Comparison of ENCODE assay signal across 8 cellular contexts in genomic region chr15:99408236-99409096, GRCh38.
DNase-seq lines count a peak whose midpoint lies in the region; FAIRE-seq and TF ChIP-seq lines count a peak whose summit lies in the region.

No MANE protein-coding gene starts in this region.

- DNase-seq in A673 (ENCODE audit: low spot score): peak; percentile 89
- peak; percentile 12 for DNase-seq in NCI-H1105 (lab: John Stamatoyannopoulos, UW)
- DNase-seq in esophagus muscularis mucosa (ENCODE audit: extremely low spot score): peak; percentile 89
- DNase-seq in osteoblast (ENCODE audit: insufficient read length, low spot score, missing footprints): peak; percentile 93
- no peak for DNase-seq in midbrain (lab: John Stamatoyannopoulos, UW)
- DNase-seq in NCI-H2081 treated with DMSO at 0.1 percent for 48 hours (lab: John Stamatoyannopoulos, UW): no peak
- DNase-seq in NCI-H748 treated with DMSO at 0.1 percent for 48 hours (lab: John Stamatoyannopoulos, UW): no peak
- no peak for DNase-seq in small intestine

- H3K4me2 ChIP-seq in osteoblast (ENCODE audit: insufficient read depth, low read length): peak overlapping the region; percentile 77

- H4K20me1 ChIP-seq in osteoblast (ENCODE audit: insufficient read depth, low read length): peaks cover 3% of the 10 kb centered on the region

- H3K4me3 ChIP-seq in A673 (ENCODE audit: low read depth, low read length, poor library complexity, severe bottlenecking): no peak overlapping the region
- H3K4me3 ChIP-seq in esophagus muscularis mucosa: no peak overlapping the region
- peak overlapping the region; percentile 41 for H3K4me3 ChIP-seq in osteoblast (ENCODE audit: insufficient read depth, low read length)
- no peak overlapping the region for H3K4me3 ChIP-seq in small intestine (ENCODE audit: low read depth in 1 of 2, low read length in 2 of 2)

- intact Hi-C loops in A673 (cut with micrococcal nuclease; ENCODE audit: unreplicated experiment): no loop called here
- intact Hi-C loops in esophagus muscularis mucosa (cut with DNase I): loop anchor here (5.0 to 10.0 kb wide), 2 partner anchors 156 to 294 kb away; partner anchors contain the start of gene MEF2A

- BruUV-seq in A673 (replicated peaks; lab: Mats Ljungman, UMichigan): no TSS peak

- H3K9me3 ChIP-seq in A673 (ENCODE audit: low read depth, low read length, poor library complexity, severe bottlenecking) (no peaks in the 10 kb centered on the region), esophagus muscularis mucosa (no peaks in the 10 kb centered on the region), osteoblast (ENCODE audit: low read depth, low read length) (no peaks in the 10 kb centered on the region), small intestine (ENCODE audit: control insufficient read depth, low read depth) (no peaks in the 10 kb centered on the region)

- WGBS in esophagus muscularis mucosa: 44% methylated on average over 10 of the region's 12 CpGs
- 57 to 72% (median 70%) methylated on average over 12 of the region's 12 CpGs for WGBS in small intestine, 3 donors

- H3K27ac ChIP-seq in A673 (ENCODE audit: low read depth, low read length, poor library complexity, severe bottlenecking): no peak overlapping the region
- peak overlapping the region; percentile 6 to 71 (median 51) for H3K27ac ChIP-seq in esophagus muscularis mucosa (replicated peaks in 1 of 4)
- peak overlapping the region; percentile 11 for H3K27ac ChIP-seq in osteoblast (ENCODE audit: low read depth, low read length)
- no peak overlapping the region for H3K27ac ChIP-seq in small intestine (ENCODE audit: low read depth in 1 of 2, low read length in 1 of 2)

- H2AFZ ChIP-seq in osteoblast (ENCODE audit: low read length): peak overlapping the region; percentile 44

- TF ChIP-seq CTCF in A673 (conservative IDR thresholded peaks at IDR 0.05; ENCODE audit: low read depth, low read length): no peak
- TF ChIP-seq CTCF in esophagus muscularis mucosa (IDR thresholded peaks at IDR 0.05): no peak
- TF ChIP-seq CTCF in osteoblast (IDR thresholded peaks at IDR 0.05; ENCODE audit: extremely low read depth, low read depth, low read length): no peak

- POLR2A ChIA-PET in A673 (lab: Charles Lee; ENCODE audit: low non-redundant PET): no interaction called here

- TF ChIP-seq EP300 in esophagus muscularis mucosa (IDR thresholded peaks at IDR 0.05): no peak

- no peak for TF ChIP-seq POLR2A in esophagus muscularis mucosa (IDR thresholded peaks at IDR 0.05; ENCODE audit: low read depth)

- H3K4me1 ChIP-seq in A673 (ENCODE audit: insufficient read depth, low read length, poor library complexity, severe bottlenecking) (peaks cover 41% of the 10 kb centered on the region), esophagus muscularis mucosa (peaks cover 18 to 25% (median 24%) of the 10 kb centered on the region in 4 donors), osteoblast (ENCODE audit: insufficient read depth, low read length) (peaks cover 15% of the 10 kb centered on the region), small intestine (ENCODE audit: control insufficient read depth in 2 of 2, insufficient read depth in 1 of 2, low read depth in 1 of 2, low read length in 1 of 2) (no peaks in the 10 kb centered on the region)

- H3K36me3 ChIP-seq in A673 (ENCODE audit: insufficient read depth, low read length, poor library complexity, severe bottlenecking) (no peaks in the 10 kb centered on the region), esophagus muscularis mucosa (no peaks in the 10 kb centered on the region), osteoblast (ENCODE audit: insufficient read depth, low read length) (no peaks in the 10 kb centered on the region), small intestine (ENCODE audit: control insufficient read depth in 2 of 2, insufficient read depth in 2 of 2, low read length in 2 of 2) (no peaks in the 10 kb centered on the region)

- H3K27me3 ChIP-seq in A673 (replicated peaks; ENCODE audit: insufficient read depth, low read depth, low read length, poor library complexity): no peaks in the 10 kb centered on the region
- no peaks in the 10 kb centered on the region for H3K27me3 ChIP-seq in esophagus muscularis mucosa
- H3K27me3 ChIP-seq in osteoblast (ENCODE audit: insufficient read depth, low read length): no peaks in the 10 kb centered on the region
- no peaks in the 10 kb centered on the region for H3K27me3 ChIP-seq in small intestine (ENCODE audit: control insufficient read depth in 2 of 2, insufficient read depth in 2 of 2, low read length in 2 of 2)

- CTCF ChIA-PET in A673 (lab: Charles Lee): interaction anchor here (2.4 kb wide), 1 partner anchor 296 kb away, joined by 7 read pairs; no protein-coding TSS in a partner anchor

- no peaks in the 10 kb centered on the region for H3K79me2 ChIP-seq in osteoblast (ENCODE audit: insufficient read depth, low read length)

- FAIRE-seq in small intestine (lab: Jason Lieb, UNC): no peak

Comparison
In these comparisons a context has a peak if more than half of its experiments do, and no peak if none do; other contexts are left out.
1. DNase-seq: peak in A673 (single experiment), NCI-H1105 (single experiment), esophagus muscularis mucosa (single experiment) and osteoblast (single experiment); none in midbrain (single experiment), NCI-H2081 treated with DMSO at 0.1 percent for 48 hours (single experiment), NCI-H748 treated with DMSO at 0.1 percent for 48 hours (single experiment) and small intestine (single experiment).
2. H3K27ac ChIP-seq: peak in esophagus muscularis mucosa (4 of 4) and osteoblast (single experiment); none in A673 (single experiment) and small intestine (0 of 2).